17 cellular contexts compared by ENCODE assay signal in genomic region chr14:52348796-52349195, GRCh38. TPM values are rescaled to one million over a fixed set of nuclear protein-coding genes. Genes with fewer than 3 reads are reported as not detected.
DNase-seq lines count a peak whose midpoint lies in the region; ATAC-seq, FAIRE-seq and TF ChIP-seq lines count a peak whose summit lies in the region.
"Had no signal": no experiment of that assay in that cellular context is flagged by ENCODE, and none has a peak within 500 bp of the region (broad histone marks: within the 10 kb centered on the region; RNA-seq: fewer than 3 reads in every experiment).

No MANE protein-coding gene starts in this region.

- dilution Hi-C loops in keratinocyte (cut with MboI; ENCODE audit: extremely low pct_ligation_motif_present, low sequenced_read_pairs) = no loop called here

- H3K27me3 ChIP-seq in CD4-positive, alpha-beta memory T cell (ENCODE audit: insufficient read depth, low read length) = no peaks in the 10 kb centered on the region
- no peaks in the 10 kb centered on the region for H3K27me3 ChIP-seq in bronchial epithelial cell (ENCODE audit: control insufficient read depth, insufficient read depth, low read length)
- no peaks in the 10 kb centered on the region for H3K27me3 ChIP-seq in keratinocyte (ENCODE audit: control insufficient read depth, extremely low read depth, insufficient read depth, low read length)

- no peak for ATAC-seq in esophagus mucosa
- ATAC-seq: stimulated activated memory B cell treated with anti-CD40 and anti-IgM and Interleukin-4, amounts not matched to agents 10 μg/mL and 1 μg/mL and 100 μg/mL, for 72 hours had no signal

- H3K27ac ChIP-seq in CD4-positive, alpha-beta memory T cell (ENCODE audit: low read depth, low read length) = no peak overlapping the region
- H3K27ac ChIP-seq in keratinocyte (ENCODE audit: control insufficient read depth, insufficient read depth, low read length) = no peak overlapping the region
- H3K27ac ChIP-seq: HL-60 had no signal

- POLR2A ChIA-PET in CD4-positive, alpha-beta memory T cell (lab: Charles Lee; ENCODE audit: partially characterized antibody) = interaction anchor here (6.1 kb wide), 1 partner anchor 32 kb away, joined by 81 read pairs; the partner anchor contains the start of gene PTGER2

- peaks cover 0 to 4% (median 0%) of the 10 kb centered on the region in 8 donors for H3K9me3 Mint-ChIP-seq in CD4-positive, alpha-beta memory T cell
- H3K9me3 Mint-ChIP-seq: stimulated activated memory B cell treated with anti-CD40 and anti-IgM and Interleukin-4, amounts not matched to agents 10 μg/mL and 1 μg/mL and 100 μg/mL, for 72 hours had no signal

- H4K20me1 ChIP-seq in keratinocyte (ENCODE audit: control insufficient read depth, extremely low read depth, insufficient read depth, low read length) = no peaks in the 10 kb centered on the region

- intact Hi-C loops in CD4-positive, alpha-beta memory T cell (cut with micrococcal nuclease) = no loop called here

- peaks cover 0 to 3% of the 10 kb centered on the region in 2 donors for H3K27me3 Mint-ChIP-seq in CD4-positive, alpha-beta memory T cell

- H3K4me2 ChIP-seq in keratinocyte (ENCODE audit: control insufficient read depth, extremely low read depth, insufficient read depth, low read depth, low read length) = peak overlapping the region; percentile 42

- FAIRE-seq in bronchial epithelial cell (lab: Jason Lieb, UNC) (no peak), keratinocyte (lab: Jason Lieb, UNC) (peak; percentile 78)

- H3K27ac Mint-ChIP-seq in CD4-positive, alpha-beta memory T cell = peak overlapping the region in 5 of 7 donors; percentile 15 to 90 (median 58)
- H3K27ac Mint-ChIP-seq: stimulated activated memory B cell treated with anti-CD40 and anti-IgM and Interleukin-4, amounts not matched to agents 10 μg/mL and 1 μg/mL and 100 μg/mL, for 72 hours had no signal

- TF ChIP-seq CTCF in bronchial epithelial cell (IDR thresholded peaks at IDR 0.05; ENCODE audit: insufficient read depth, low read length, severe bottlenecking) (no peak), keratinocyte (optimal IDR thresholded peaks at IDR 0.05 in 1 of 3, IDR thresholded peaks at IDR 0.05 in 1 of 3, conservative IDR thresholded peaks at IDR 0.05 in 1 of 3; ENCODE audit: extremely low read depth in 1 of 3, insufficient read depth in 2 of 3, low read length in 3 of 3) (no peak)

- peaks cover 41 to 61% (median 48%) of the 10 kb centered on the region in 4 donors for H3K4me1 Mint-ChIP-seq in CD4-positive, alpha-beta memory T cell

- DNase-seq in CD4-positive, alpha-beta memory T cell = no peak
- peak; percentile 67 for DNase-seq in LHCN-M2 (ENCODE audit: low read depth)
- peak; percentile 59 for DNase-seq in bronchial epithelial cell (ENCODE audit: low read depth)
- DNase-seq in keratinocyte (ENCODE audit: low read depth, low spot score) = no peak
- DNase-seq in NCI-H345 (lab: John Stamatoyannopoulos, UW) = no peak
- DNase-seq in DMS153 treated with DMSO at 0.1 percent for 48 hours (lab: John Stamatoyannopoulos, UW; ENCODE audit: unreplicated experiment) = no peak
- no peak for DNase-seq in stimulated activated naive CD4-positive, alpha-beta T cell treated with Interleukin-2 at 50 U/mL for 16 hours (lab: John Stamatoyannopoulos, UW)
- DNase-seq: activated CD8-positive, alpha-beta memory T cell treated with anti-CD3 and anti-CD28 coated beads for 24 hours; activated naive CD4-positive, alpha-beta T cell treated with anti-CD3 and anti-CD28 coated beads, Interleukin-2, amount 50 U/mL, for 16 hours; C1 segment of cervical spinal cord; mesendoderm; MM.1S; posterior cingulate gyrus; stimulated activated CD4-positive, alpha-beta T cell treated with anti-CD3 and anti-CD28 coated beads, Interleukin-2, amount 100 ng/mL, for 24 hours had no signal

- H3K9me3 ChIP-seq in CD4-positive, alpha-beta memory T cell (ENCODE audit: control insufficient read depth in 1 of 2, low read length in 2 of 2) = no peaks in the 10 kb centered on the region
- H3K9me3 ChIP-seq in keratinocyte (ENCODE audit: control insufficient read depth, low read depth, low read length) = no peaks in the 10 kb centered on the region

- H3K9ac ChIP-seq in keratinocyte (ENCODE audit: control insufficient read depth, extremely low read depth, insufficient read depth, low read length) = no peak overlapping the region

- H3K9me1 ChIP-seq in keratinocyte (ENCODE audit: control insufficient read depth, extremely low read depth, insufficient read depth, low read length) = no peaks in the 10 kb centered on the region

- CTCF ChIA-PET in CD4-positive, alpha-beta memory T cell (lab: Charles Lee; ENCODE audit: partially characterized antibody) = no interaction called here

- peaks cover 50% of the 10 kb centered on the region for H3K4me1 ChIP-seq in CD4-positive, alpha-beta memory T cell (ENCODE audit: insufficient read depth, low read length)
- peaks cover 24% of the 10 kb centered on the region for H3K4me1 ChIP-seq in keratinocyte (ENCODE audit: control insufficient read depth, extremely low read depth, insufficient read depth, low read length)

- H3K36me3 ChIP-seq in CD4-positive, alpha-beta memory T cell (ENCODE audit: insufficient read depth, low read length) = no peaks in the 10 kb centered on the region
- H3K36me3 ChIP-seq in bronchial epithelial cell (ENCODE audit: control insufficient read depth, insufficient read depth, low read length) = no peaks in the 10 kb centered on the region
- no peaks in the 10 kb centered on the region for H3K36me3 ChIP-seq in keratinocyte (ENCODE audit: control insufficient read depth in 2 of 2, extremely low read depth in 1 of 2, insufficient read depth in 2 of 2, low read length in 2 of 2)

- H3K4me3 ChIP-seq in CD4-positive, alpha-beta memory T cell (ENCODE audit: low read length in 2 of 2) = no peak overlapping the region
- no peak overlapping the region for H3K4me3 ChIP-seq in bronchial epithelial cell (ENCODE audit: low read depth, low read length)
- no peak overlapping the region for H3K4me3 ChIP-seq in keratinocyte (ENCODE audit: control insufficient read depth in 2 of 3, extremely low read depth in 1 of 3, insufficient read depth in 2 of 3, low read depth in 1 of 3, low read length in 3 of 3)

- no peak overlapping the region for H3K4me3 Mint-ChIP-seq in CD4-positive, alpha-beta memory T cell
- H3K4me3 Mint-ChIP-seq: stimulated activated memory B cell treated with anti-CD40 and anti-IgM and Interleukin-4, amounts not matched to agents 10 μg/mL and 1 μg/mL and 100 μg/mL, for 72 hours had no signal

- no peaks in the 10 kb centered on the region for H3K79me2 ChIP-seq in keratinocyte (ENCODE audit: control insufficient read depth, insufficient read depth, low read length)

- peak overlapping the region; percentile 21 for H2AFZ ChIP-seq in keratinocyte (ENCODE audit: control insufficient read depth, low read length)

- no peaks in the 10 kb centered on the region for H3K36me3 Mint-ChIP-seq in CD4-positive, alpha-beta memory T cell
- H3K36me3 Mint-ChIP-seq: stimulated activated memory B cell treated with anti-CD40 and anti-IgM and Interleukin-4, amounts not matched to agents 10 μg/mL and 1 μg/mL and 100 μg/mL, for 72 hours had no signal

RNA-seq across cellular contexts. Expression of gene PTGER2, which starts 34.7 kb away (rescaled TPM):
- total RNA-seq in CD4-positive, alpha-beta memory T cell = 10 to 100 TPM; 29.4 to 30.2 TPM
- polyA plus RNA-seq in CD4-positive, alpha-beta memory T cell = 100 to 1,000 TPM; 241 to 259 TPM
- total RNA-seq in LHCN-M2 (2014; rRNA removed) (35.8 and 37.8 TPM in 2 replicates), bronchial epithelial cell (under 0.01 TPM in 1 of 2 replicates, not detected in the other), esophagus mucosa (0.40 TPM)
- 4.3 TPM for polyA plus RNA-seq in LHCN-M2 (2012)
- 0.05 to 0.31 TPM (median 0.28 TPM) in 3 replicates for polyA plus RNA-seq in keratinocyte
- polyA plus RNA-seq in keratinocyte (2011; ENCODE audit: low read depth) = not detected
- 0.10 and 0.24 TPM in 2 replicates for polyA plus RNA-seq in keratinocyte (2011; cell fraction: cytosol; rRNA removed)
- 0.11 and 0.12 TPM in 2 replicates for polyA plus RNA-seq in keratinocyte (2011; cell fraction: nucleus; rRNA removed)
- polyA plus RNA-seq in keratinocyte (2012; ENCODE audit: low replicate concordance) = 0.44 TPM in 1 of 2 replicates, not detected in the other
- 0.07 to 0.48 TPM in 2 of 3 replicates, not detected in the other for polyA minus RNA-seq in keratinocyte
- not detected for polyA minus RNA-seq in keratinocyte (2011; cell fraction: cytosol; rRNA and poly(A)+ RNA removed)
- 0.63 TPM in 1 of 2 replicates, not detected in the other for polyA minus RNA-seq in keratinocyte (2011; cell fraction: nucleus; rRNA and poly(A)+ RNA removed)

Comparison
In these comparisons a context has a peak if more than half of its experiments do, and no peak if none do; other contexts are left out.
1. DNase-seq: peak in LHCN-M2 (single experiment) and bronchial epithelial cell (single experiment); none in CD4-positive, alpha-beta memory T cell (0 of 5), keratinocyte (single experiment), NCI-H345 (single experiment), DMS153 treated with DMSO at 0.1 percent for 48 hours (single experiment) and stimulated activated naive CD4-positive, alpha-beta T cell treated with Interleukin-2 at 50 U/mL for 16 hours (single experiment).
2. RNA of gene PTGER2, which starts 34.7 kb away (total RNA-seq): 35.8 to 37.8 TPM in LHCN-M2 and 29.4 to 30.2 TPM in CD4-positive, alpha-beta memory T cell; 0.40 TPM in esophagus mucosa (single experiment) and under 0.01 TPM in bronchial epithelial cell; every median in the first group is over 10 times any median in the second.